ENCODE assay signal across 1 cellular context in the genomic region with DNA sequence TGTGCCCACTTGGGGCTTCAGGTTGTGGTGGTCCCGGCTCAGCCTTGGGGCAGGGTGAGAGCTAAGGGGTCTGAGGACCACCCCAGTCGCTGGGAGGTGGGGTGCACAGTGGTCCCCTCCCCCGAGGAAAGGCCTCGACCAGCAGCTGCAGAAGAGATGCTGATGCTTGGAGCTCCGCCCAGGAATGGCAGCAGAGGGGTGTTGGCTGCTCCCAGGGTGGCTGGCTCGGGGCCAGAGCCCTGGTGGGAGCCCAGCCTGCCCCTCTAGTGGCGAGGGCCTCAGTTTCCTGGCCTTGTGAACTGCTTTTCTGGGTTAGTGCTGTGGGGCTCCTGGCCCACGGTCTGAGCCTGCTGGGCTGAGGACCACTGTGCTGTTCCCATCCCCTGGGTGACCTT.
TF ChIP-seq lines count a peak whose summit lies in the region.

No MANE protein-coding gene starts in this region.

TF ChIP-seq in HEK293, 187 proteins besides CTCF, POLR2A, EP300 and RAD21 (continued from another document and continues in another):
- TF ChIP-seq, protein P1, sequence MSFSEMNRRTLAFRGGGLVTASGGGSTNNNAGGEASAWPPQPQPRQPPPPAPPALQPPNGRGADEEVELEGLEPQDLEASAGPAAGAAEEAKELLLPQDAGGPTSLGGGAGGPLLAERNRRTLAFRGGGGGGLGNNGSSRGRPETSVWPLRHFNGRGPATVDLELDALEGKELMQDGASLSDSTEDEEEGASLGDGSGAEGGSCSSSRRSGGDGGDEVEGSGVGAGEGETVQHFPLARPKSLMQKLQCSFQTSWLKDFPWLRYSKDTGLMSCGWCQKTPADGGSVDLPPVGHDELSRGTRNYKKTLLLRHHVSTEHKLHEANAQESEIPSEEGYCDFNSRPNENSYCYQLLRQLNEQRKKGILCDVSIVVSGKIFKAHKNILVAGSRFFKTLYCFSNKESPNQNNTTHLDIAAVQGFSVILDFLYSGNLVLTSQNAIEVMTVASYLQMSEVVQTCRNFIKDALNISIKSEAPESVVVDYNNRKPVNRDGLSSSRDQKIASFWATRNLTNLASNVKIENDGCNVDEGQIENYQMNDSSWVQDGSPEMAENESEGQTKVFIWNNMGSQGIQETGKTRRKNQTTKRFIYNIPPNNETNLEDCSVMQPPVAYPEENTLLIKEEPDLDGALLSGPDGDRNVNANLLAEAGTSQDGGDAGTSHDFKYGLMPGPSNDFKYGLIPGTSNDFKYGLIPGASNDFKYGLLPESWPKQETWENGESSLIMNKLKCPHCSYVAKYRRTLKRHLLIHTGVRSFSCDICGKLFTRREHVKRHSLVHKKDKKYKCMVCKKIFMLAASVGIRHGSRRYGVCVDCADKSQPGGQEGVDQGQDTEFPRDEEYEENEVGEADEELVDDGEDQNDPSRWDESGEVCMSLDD (tag by site-specific recombination; IDR thresholded peaks at IDR 0.05) = no peak
- TF ChIP-seq KLF7 (tag by site-specific recombination; IDR thresholded peaks at IDR 0.05; ENCODE audit: borderline replicate concordance) = peak; percentile 38; the same call in 1 of the 2 replicates
- TF ChIP-seq HOXA7 (CRISPR knock-in tag; IDR thresholded peaks at IDR 0.05; ENCODE audit: borderline replicate concordance) = no peak
- no peak for TF ChIP-seq ZNF596 (tag by site-specific recombination; IDR thresholded peaks at IDR 0.05)
- TF ChIP-seq ZNF423 (tag by site-specific recombination; IDR thresholded peaks at IDR 0.05) = no peak
- no peak for TF ChIP-seq REPIN1 (tag by site-specific recombination; IDR thresholded peaks at IDR 0.05; ENCODE audit: low read depth)
- TF ChIP-seq OSR2 (tag by site-specific recombination; IDR thresholded peaks at IDR 0.05) = no peak
- TF ChIP-seq, protein P2, sequence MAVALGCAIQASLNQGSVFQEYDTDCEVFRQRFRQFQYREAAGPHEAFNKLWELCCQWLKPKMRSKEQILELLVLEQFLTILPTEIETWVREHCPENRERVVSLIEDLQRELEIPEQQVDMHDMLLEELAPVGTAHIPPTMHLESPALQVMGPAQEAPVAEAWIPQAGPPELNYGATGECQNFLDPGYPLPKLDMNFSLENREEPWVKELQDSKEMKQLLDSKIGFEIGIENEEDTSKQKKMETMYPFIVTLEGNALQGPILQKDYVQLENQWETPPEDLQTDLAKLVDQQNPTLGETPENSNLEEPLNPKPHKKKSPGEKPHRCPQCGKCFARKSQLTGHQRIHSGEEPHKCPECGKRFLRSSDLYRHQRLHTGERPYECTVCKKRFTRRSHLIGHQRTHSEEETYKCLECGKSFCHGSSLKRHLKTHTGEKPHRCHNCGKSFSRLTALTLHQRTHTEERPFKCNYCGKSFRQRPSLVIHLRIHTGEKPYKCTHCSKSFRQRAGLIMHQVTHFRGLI (tag by site-specific recombination; IDR thresholded peaks at IDR 0.05) = peak; percentile 63; the same call in 1 of the 2 replicates
- TF ChIP-seq ZNF404 (tag by site-specific recombination; IDR thresholded peaks at IDR 0.05) = no peak
- TF ChIP-seq ZSCAN30 (tag by site-specific recombination; IDR thresholded peaks at IDR 0.05) = no peak
- no peak for TF ChIP-seq ZNF501 (tag by site-specific recombination; IDR thresholded peaks at IDR 0.05)
- TF ChIP-seq KLF1 (tag by site-specific recombination; IDR thresholded peaks at IDR 0.05) = peak; percentile 87
- TF ChIP-seq ZNF292 (tag by site-specific recombination; IDR thresholded peaks at IDR 0.05; ENCODE audit: borderline replicate concordance, low read depth) = no peak
- no peak for TF ChIP-seq ZNF791 (tag by site-specific recombination; IDR thresholded peaks at IDR 0.05)
- no peak for TF ChIP-seq KLF10 (tag by site-specific recombination; IDR thresholded peaks at IDR 0.05)
- no peak for TF ChIP-seq RBAK (tag by site-specific recombination; IDR thresholded peaks at IDR 0.05)
- TF ChIP-seq ZNF660 (tag by site-specific recombination; IDR thresholded peaks at IDR 0.05) = no peak
- TF ChIP-seq ZNF354C (tag by site-specific recombination; IDR thresholded peaks at IDR 0.05; ENCODE audit: borderline replicate concordance, low read depth) = no peak
- TF ChIP-seq ZNF777 (tag by site-specific recombination; IDR thresholded peaks at IDR 0.05; ENCODE audit: borderline replicate concordance) = no peak
- TF ChIP-seq ZFHX2 (tag by site-specific recombination; conservative IDR thresholded peaks at IDR 0.05) = no peak
- TF ChIP-seq, protein P3, sequence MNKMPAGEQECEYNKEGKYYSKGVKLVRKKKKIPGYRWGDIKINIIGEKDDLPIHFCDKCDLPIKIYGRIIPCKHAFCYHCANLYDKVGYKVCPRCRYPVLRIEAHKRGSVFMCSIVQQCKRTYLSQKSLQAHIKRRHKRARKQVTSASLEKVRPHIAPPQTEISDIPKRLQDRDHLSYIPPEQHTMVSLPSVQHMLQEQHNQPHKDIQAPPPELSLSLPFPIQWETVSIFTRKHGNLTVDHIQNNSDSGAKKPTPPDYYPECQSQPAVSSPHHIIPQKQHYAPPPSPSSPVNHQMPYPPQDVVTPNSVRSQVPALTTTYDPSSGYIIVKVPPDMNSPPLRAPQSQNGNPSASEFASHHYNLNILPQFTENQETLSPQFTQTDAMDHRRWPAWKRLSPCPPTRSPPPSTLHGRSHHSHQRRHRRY (tag by site-specific recombination; IDR thresholded peaks at IDR 0.05) = no peak
- TF ChIP-seq IKZF3 (tag by site-specific recombination; IDR thresholded peaks at IDR 0.05) = peak; percentile 39; the same call in 1 of the 2 replicates
- no peak for TF ChIP-seq ZSCAN16 (tag by site-specific recombination; IDR thresholded peaks at IDR 0.05)
- no peak for TF ChIP-seq SP3 (tag by site-specific recombination; IDR thresholded peaks at IDR 0.05)
- no peak for TF ChIP-seq ZNF529 (tag by site-specific recombination; IDR thresholded peaks at IDR 0.05; ENCODE audit: insufficient replicate concordance)
- no peak for TF ChIP-seq ZNF394 (tag by site-specific recombination; IDR thresholded peaks at IDR 0.05; ENCODE audit: borderline replicate concordance)
- TF ChIP-seq ZBTB21 (tag by site-specific recombination; IDR thresholded peaks at IDR 0.05) = no peak
- TF ChIP-seq ZNF776 (tag by site-specific recombination; IDR thresholded peaks at IDR 0.05; ENCODE audit: borderline replicate concordance) = no peak
- no peak for TF ChIP-seq ZNF560 (tag by site-specific recombination; IDR thresholded peaks at IDR 0.05; ENCODE audit: borderline replicate concordance)
- TF ChIP-seq YY2 (tag by site-specific recombination; IDR thresholded peaks at IDR 0.05) = no peak
- TF ChIP-seq SP7 (tag by site-specific recombination; IDR thresholded peaks at IDR 0.05) = no peak
- TF ChIP-seq, protein P4, sequence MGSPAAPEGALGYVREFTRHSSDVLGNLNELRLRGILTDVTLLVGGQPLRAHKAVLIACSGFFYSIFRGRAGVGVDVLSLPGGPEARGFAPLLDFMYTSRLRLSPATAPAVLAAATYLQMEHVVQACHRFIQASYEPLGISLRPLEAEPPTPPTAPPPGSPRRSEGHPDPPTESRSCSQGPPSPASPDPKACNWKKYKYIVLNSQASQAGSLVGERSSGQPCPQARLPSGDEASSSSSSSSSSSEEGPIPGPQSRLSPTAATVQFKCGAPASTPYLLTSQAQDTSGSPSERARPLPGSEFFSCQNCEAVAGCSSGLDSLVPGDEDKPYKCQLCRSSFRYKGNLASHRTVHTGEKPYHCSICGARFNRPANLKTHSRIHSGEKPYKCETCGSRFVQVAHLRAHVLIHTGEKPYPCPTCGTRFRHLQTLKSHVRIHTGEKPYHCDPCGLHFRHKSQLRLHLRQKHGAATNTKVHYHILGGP (tag by site-specific recombination; IDR thresholded peaks at IDR 0.05) = no peak
- no peak for TF ChIP-seq ZNF214 (tag by site-specific recombination; IDR thresholded peaks at IDR 0.05; ENCODE audit: borderline replicate concordance)
- TF ChIP-seq, protein P5, sequence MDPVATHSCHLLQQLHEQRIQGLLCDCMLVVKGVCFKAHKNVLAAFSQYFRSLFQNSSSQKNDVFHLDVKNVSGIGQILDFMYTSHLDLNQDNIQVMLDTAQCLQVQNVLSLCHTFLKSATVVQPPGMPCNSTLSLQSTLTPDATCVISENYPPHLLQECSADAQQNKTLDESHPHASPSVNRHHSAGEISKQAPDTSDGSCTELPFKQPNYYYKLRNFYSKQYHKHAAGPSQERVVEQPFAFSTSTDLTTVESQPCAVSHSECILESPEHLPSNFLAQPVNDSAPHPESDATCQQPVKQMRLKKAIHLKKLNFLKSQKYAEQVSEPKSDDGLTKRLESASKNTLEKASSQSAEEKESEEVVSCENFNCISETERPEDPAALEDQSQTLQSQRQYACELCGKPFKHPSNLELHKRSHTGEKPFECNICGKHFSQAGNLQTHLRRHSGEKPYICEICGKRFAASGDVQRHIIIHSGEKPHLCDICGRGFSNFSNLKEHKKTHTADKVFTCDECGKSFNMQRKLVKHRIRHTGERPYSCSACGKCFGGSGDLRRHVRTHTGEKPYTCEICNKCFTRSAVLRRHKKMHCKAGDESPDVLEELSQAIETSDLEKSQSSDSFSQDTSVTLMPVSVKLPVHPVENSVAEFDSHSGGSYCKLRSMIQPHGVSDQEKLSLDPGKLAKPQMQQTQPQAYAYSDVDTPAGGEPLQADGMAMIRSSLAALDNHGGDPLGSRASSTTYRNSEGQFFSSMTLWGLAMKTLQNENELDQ (tag by site-specific recombination; IDR thresholded peaks at IDR 0.05; ENCODE audit: low read depth) = no peak
- TF ChIP-seq ZNF211 (tag by site-specific recombination; IDR thresholded peaks at IDR 0.05; ENCODE audit: low read depth) = no peak
- TF ChIP-seq, protein P6, sequence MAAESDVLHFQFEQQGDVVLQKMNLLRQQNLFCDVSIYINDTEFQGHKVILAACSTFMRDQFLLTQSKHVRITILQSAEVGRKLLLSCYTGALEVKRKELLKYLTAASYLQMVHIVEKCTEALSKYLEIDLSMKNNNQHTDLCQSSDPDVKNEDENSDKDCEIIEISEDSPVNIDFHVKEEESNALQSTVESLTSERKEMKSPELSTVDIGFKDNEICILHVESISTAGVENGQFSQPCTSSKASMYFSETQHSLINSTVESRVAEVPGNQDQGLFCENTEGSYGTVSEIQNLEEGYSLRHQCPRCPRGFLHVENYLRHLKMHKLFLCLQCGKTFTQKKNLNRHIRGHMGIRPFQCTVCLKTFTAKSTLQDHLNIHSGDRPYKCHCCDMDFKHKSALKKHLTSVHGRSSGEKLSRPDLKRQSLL (tag by site-specific recombination; IDR thresholded peaks at IDR 0.05) = no peak
- no peak for TF ChIP-seq ZFP3 (tag by site-specific recombination; IDR thresholded peaks at IDR 0.05; ENCODE audit: low read depth)
- TF ChIP-seq, protein P7, sequence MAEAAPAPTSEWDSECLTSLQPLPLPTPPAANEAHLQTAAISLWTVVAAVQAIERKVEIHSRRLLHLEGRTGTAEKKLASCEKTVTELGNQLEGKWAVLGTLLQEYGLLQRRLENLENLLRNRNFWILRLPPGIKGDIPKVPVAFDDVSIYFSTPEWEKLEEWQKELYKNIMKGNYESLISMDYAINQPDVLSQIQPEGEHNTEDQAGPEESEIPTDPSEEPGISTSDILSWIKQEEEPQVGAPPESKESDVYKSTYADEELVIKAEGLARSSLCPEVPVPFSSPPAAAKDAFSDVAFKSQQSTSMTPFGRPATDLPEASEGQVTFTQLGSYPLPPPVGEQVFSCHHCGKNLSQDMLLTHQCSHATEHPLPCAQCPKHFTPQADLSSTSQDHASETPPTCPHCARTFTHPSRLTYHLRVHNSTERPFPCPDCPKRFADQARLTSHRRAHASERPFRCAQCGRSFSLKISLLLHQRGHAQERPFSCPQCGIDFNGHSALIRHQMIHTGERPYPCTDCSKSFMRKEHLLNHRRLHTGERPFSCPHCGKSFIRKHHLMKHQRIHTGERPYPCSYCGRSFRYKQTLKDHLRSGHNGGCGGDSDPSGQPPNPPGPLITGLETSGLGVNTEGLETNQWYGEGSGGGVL (tag by site-specific recombination; IDR thresholded peaks at IDR 0.05) = no peak
- no peak for TF ChIP-seq MYNN (tag by site-specific recombination; IDR thresholded peaks at IDR 0.05; ENCODE audit: borderline replicate concordance)
- TF ChIP-seq, protein P8, sequence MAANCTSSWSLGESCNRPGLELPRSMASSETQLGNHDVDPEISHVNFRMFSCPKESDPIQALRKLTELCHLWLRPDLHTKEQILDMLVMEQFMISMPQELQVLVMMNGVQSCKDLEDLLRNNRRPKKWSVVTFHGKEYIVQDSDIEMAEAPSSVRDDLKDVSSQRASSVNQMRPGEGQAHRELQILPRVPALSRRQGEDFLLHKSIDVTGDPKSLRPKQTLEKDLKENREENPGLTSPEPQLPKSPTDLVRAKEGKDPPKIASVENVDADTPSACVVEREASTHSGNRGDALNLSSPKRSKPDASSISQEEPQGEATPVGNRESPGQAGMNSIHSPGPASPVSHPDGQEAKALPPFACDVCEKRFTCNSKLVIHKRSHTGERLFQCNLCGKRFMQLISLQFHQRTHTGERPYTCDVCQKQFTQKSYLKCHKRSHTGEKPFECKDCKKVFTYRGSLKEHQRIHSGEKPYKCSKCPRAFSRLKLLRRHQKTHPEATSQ (tag by site-specific recombination; IDR thresholded peaks at IDR 0.05) = no peak
- no peak for TF ChIP-seq ZNF585B (tag by site-specific recombination; IDR thresholded peaks at IDR 0.05)
- no peak for TF ChIP-seq ZNF132 (tag by site-specific recombination; IDR thresholded peaks at IDR 0.05; ENCODE audit: borderline replicate concordance)
- TF ChIP-seq, protein P9, sequence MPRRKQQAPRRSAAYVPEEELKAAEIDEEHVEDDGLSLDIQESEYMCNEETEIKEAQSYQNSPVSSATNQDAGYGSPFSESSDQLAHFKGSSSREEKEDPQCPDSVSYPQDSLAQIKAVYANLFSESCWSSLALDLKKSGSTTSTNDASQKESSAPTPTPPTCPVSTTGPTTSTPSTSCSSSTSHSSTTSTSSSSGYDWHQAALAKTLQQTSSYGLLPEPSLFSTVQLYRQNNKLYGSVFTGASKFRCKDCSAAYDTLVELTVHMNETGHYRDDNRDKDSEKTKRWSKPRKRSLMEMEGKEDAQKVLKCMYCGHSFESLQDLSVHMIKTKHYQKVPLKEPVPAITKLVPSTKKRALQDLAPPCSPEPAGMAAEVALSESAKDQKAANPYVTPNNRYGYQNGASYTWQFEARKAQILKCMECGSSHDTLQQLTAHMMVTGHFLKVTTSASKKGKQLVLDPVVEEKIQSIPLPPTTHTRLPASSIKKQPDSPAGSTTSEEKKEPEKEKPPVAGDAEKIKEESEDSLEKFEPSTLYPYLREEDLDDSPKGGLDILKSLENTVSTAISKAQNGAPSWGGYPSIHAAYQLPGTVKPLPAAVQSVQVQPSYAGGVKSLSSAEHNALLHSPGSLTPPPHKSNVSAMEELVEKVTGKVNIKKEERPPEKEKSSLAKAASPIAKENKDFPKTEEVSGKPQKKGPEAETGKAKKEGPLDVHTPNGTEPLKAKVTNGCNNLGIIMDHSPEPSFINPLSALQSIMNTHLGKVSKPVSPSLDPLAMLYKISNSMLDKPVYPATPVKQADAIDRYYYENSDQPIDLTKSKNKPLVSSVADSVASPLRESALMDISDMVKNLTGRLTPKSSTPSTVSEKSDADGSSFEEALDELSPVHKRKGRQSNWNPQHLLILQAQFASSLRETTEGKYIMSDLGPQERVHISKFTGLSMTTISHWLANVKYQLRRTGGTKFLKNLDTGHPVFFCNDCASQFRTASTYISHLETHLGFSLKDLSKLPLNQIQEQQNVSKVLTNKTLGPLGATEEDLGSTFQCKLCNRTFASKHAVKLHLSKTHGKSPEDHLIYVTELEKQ (tag by site-specific recombination; IDR thresholded peaks at IDR 0.05; ENCODE audit: borderline replicate concordance) = no peak
- TF ChIP-seq ZNF76 (tag by site-specific recombination; IDR thresholded peaks at IDR 0.05; ENCODE audit: borderline replicate concordance, low read depth) = no peak
- TF ChIP-seq ZNF350 (tag by site-specific recombination; IDR thresholded peaks at IDR 0.05) = no peak
- no peak for TF ChIP-seq HOXD13 (CRISPR knock-in tag; IDR thresholded peaks at IDR 0.05; ENCODE audit: borderline replicate concordance)
- peak; percentile 27; the same call in 1 of the 2 replicates for TF ChIP-seq BCL11B (tag by site-specific recombination; IDR thresholded peaks at IDR 0.05; ENCODE audit: low read depth)
- no peak for TF ChIP-seq ZNF239 (tag by site-specific recombination; IDR thresholded peaks at IDR 0.05)
- TF ChIP-seq ZBTB17 (tag by site-specific recombination; IDR thresholded peaks at IDR 0.05) = no peak; the same call in 1 of the 2 replicates
